11 cellular contexts compared by ENCODE assay signal in genomic region chr11:86606849-86607481, GRCh38.
DNase-seq lines count a peak whose midpoint lies in the region; ATAC-seq and TF ChIP-seq lines count a peak whose summit lies in the region.
"Had no signal": no experiment of that assay in that cellular context is flagged by ENCODE, and none has a peak within 500 bp of the region (broad histone marks: within the 10 kb centered on the region; RNA-seq: fewer than 3 reads in every experiment).

No MANE protein-coding gene starts in this region.

- in situ Hi-C loops in astrocyte of the spinal cord (cut with HindIII; ENCODE audit: low sequenced_read_pairs): no loop called here

- no peak overlapping the region for H3K4me3 ChIP-seq in astrocyte of the spinal cord (ENCODE audit: low read depth, low read length)
- no peak overlapping the region for H3K4me3 ChIP-seq in left lung
- H3K4me3 ChIP-seq in thyroid gland (replicated peaks in 1 of 3): no peak overlapping the region

- TF ChIP-seq CTCF in astrocyte of the spinal cord (IDR thresholded peaks at IDR 0.05; ENCODE audit: low read depth, low read length) (peak; percentile 2), left lung (IDR thresholded peaks at IDR 0.05) (no peak), thyroid gland (IDR thresholded peaks at IDR 0.05) (no peak)

- no peaks in the 10 kb centered on the region for H3K27me3 ChIP-seq in left lung
- no peaks in the 10 kb centered on the region for H3K27me3 ChIP-seq in thyroid gland

- intact Hi-C loops in left lung (cut with DNase I) (no loop called here), thyroid gland (cut with DNase I) (loop anchor here (5.0 kb wide), 1 partner anchor 150 kb away; no protein-coding TSS in a partner anchor)

- TF ChIP-seq POLR2A in thyroid gland (IDR thresholded peaks at IDR 0.05): no peak

- H3K4me1 ChIP-seq in left lung (peaks cover 6 to 18% of the 10 kb centered on the region in 2 donors), thyroid gland (peaks cover 9 to 24% of the 10 kb centered on the region in 2 donors)

- H3K27ac ChIP-seq in left lung (peak overlapping the region; percentile 14 to 18), thyroid gland (peak overlapping the region; percentile 19 to 49 (median 20))
- H3K27ac ChIP-seq: 22Rv1 had no signal

- no peak for ATAC-seq in left lung
- no peak for ATAC-seq in HG03565 (IDR thresholded peaks at IDR 0.05; ENCODE audit: unreplicated experiment)

- no peaks in the 10 kb centered on the region for H3K9me3 ChIP-seq in left lung
- no peaks in the 10 kb centered on the region for H3K9me3 ChIP-seq in thyroid gland

- H3K36me3 ChIP-seq in left lung: no peaks in the 10 kb centered on the region
- H3K36me3 ChIP-seq in thyroid gland: no peaks in the 10 kb centered on the region

- DNase-seq in DMS53 (lab: John Stamatoyannopoulos, UW) (peak; percentile 27), DMS53 treated with DMSO at 0.1 percent for 48 hours (lab: John Stamatoyannopoulos, UW; ENCODE audit: unreplicated experiment) (no peak), astrocyte of the spinal cord (ENCODE audit: low read depth, low spot score) (peak; percentile 46), left lung (no peak), thyroid gland (no peak), DMS153 (lab: John Stamatoyannopoulos, UW) (no peak), NCI-H1092 treated with DMSO at 0.1 percent for 48 hours (lab: John Stamatoyannopoulos, UW) (no peak)
- DNase-seq: activated CD4-positive, alpha-beta T cell treated with anti-CD3 and anti-CD28 coated beads for 1 hour; activated gamma-delta T cell treated with Interleukin-2 at 50 U/mL for 16 hours had no signal

- 67 to 86% methylated on average over 1 of the region's 1 CpG for WGBS in thyroid gland, 2 donors

Comparison
In these comparisons a context has a peak if more than half of its experiments do, and no peak if none do; other contexts are left out.
1. DNase-seq: peak in DMS53 (single experiment) and astrocyte of the spinal cord (single experiment); none in DMS53 treated with DMSO at 0.1 percent for 48 hours (single experiment), left lung (0 of 2), thyroid gland (0 of 2), DMS153 (single experiment) and NCI-H1092 treated with DMSO at 0.1 percent for 48 hours (single experiment).